ENCODE assay signal across 1 cellular context in the genomic region with DNA sequence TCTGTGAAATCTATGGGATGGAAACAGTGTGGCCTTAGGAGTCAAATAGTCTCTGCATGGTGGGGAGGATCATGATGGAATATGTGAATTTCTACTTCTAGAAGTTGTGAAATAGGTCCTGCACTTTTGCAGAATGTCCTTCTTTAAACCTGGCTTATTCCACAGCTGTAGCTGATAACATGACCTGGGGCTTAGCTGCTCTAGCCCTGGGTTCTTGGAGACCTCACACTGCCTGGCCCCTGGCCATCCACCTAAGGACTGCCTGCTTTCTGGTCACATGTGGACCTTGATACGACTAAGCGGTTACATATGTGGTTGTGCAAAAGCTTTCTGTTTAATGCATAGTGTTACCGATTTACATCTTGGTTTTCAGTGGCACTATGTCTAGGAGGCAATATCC.
TF ChIP-seq lines count a peak whose summit lies in the region.

No MANE protein-coding gene starts in this region.

TF ChIP-seq in K562, 482 proteins besides CTCF, POLR2A, EP300 and RAD21 (continued from another document):
- 0 out of 2 replicates have a peak, but pooled peaks have one; percentile 10 for TF ChIP-seq USF2 (CRISPR knock-in tag; IDR thresholded peaks at IDR 0.05)
TF ChIP-seq in K562: peak in this region for 4.
